In the genomic region with DNA sequence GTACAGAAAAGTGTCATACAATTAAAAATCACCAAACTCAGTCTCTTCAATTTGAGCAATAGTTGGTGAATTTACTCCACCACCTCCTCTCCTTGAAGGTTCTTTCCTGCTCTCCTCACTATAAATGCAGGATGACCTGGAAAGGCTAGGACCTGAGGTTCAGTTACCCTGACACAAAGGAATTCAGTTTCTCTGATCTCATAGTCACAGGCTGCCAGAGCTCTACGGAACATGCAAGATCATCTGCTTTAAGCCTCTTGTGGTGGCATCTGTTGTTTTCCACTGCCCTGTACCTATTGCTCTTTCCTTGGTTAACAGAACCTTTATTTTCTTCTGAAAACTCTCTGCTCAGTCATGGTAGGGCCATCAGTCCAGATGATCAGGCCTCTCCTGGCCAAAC, we compare ENCODE assay signal across 12 cellular contexts. TPM values are rescaled to one million over a fixed set of nuclear protein-coding genes. Genes with fewer than 3 reads are reported as not detected.
DNase-seq lines count a peak whose midpoint lies in the region; ATAC-seq, FAIRE-seq and TF ChIP-seq lines count a peak whose summit lies in the region.
"Had no signal": no experiment of that assay in that cellular context is flagged by ENCODE, and none has a peak within 500 bp of the region (broad histone marks: within the 10 kb centered on the region; RNA-seq: fewer than 3 reads in every experiment).

No MANE protein-coding gene starts in this region.

- H3K27me3 Mint-ChIP-seq in nephron (ENCODE audit: low read depth) = no peaks in the 10 kb centered on the region
- no peaks in the 10 kb centered on the region for H3K27me3 Mint-ChIP-seq in activated CD8-positive, alpha-beta memory T cell treated with anti-CD3 and anti-CD28 coated beads, Interleukin-2, amount 10 ng/mL, durations not matched to agents 7 days and 5 days

- no peak for ATAC-seq in Right ventricle myocardium superior (ENCODE audit: poor library complexity)
- no peak for ATAC-seq in activated CD8-positive, alpha-beta memory T cell treated with anti-CD3 and anti-CD28 coated beads, Interleukin-2, amount 10 ng/mL, durations not matched to agents 7 days and 5 days

- DNase-seq in D721Med (ENCODE audit: insufficient read length, low spot score) (peak; percentile 9), NCI-H82 (lab: John Stamatoyannopoulos, UW) (peak; percentile 83), choroid plexus epithelial cell (ENCODE audit: low read depth) (peak; percentile 3), posterior vena cava (ENCODE audit: low spot score) (no peak), Right ventricle myocardium superior (no peak)
- DNase-seq in activated naive CD4-positive, alpha-beta T cell treated with anti-CD3 and anti-CD28 coated beads, Interleukin-2, amount 50 U/mL, for 16 hours = no peak
- DNase-seq in activated CD8-positive, alpha-beta memory T cell treated with anti-CD3 and anti-CD28 coated beads, Interleukin-2, amount 10 ng/mL, durations not matched to agents 7 days and 5 days = no peak
- DNase-seq: NCI-H1092, NCI-H2227 treated with DMSO at 0.1 percent for 48 hours, NCI-H748 treated with DMSO at 0.1 percent for 48 hours had no signal

- H3K4me3 ChIP-seq in choroid plexus epithelial cell (ENCODE audit: low read depth, low read length) = no peak overlapping the region
- H3K4me3 ChIP-seq: SJSA1 had no signal

- intact Hi-C loops in posterior vena cava (cut with DNase I) (no loop called here), Right ventricle myocardium superior (cut with DNase I) (no loop called here)

- peak overlapping the region in 2 of 3 experiments; percentile 31 to 77 for H3K27ac Mint-ChIP-seq in nephron
- no peak overlapping the region for H3K27ac Mint-ChIP-seq in activated CD8-positive, alpha-beta memory T cell treated with anti-CD3 and anti-CD28 coated beads, Interleukin-2, amount 10 ng/mL, durations not matched to agents 7 days and 5 days

- CTCF ChIA-PET in activated CD8-positive, alpha-beta memory T cell treated with anti-CD3 and anti-CD28 coated beads, Interleukin-2, amount 10 ng/mL, durations not matched to agents 7 days and 5 days (lab: Charles Lee) = interaction anchor here (0.8 kb wide), 1 partner anchor 50 kb away, joined by 3 read pairs; no protein-coding TSS in a partner anchor

- no peaks in the 10 kb centered on the region for H3K36me3 Mint-ChIP-seq in nephron (ENCODE audit: low read depth)
- no peaks in the 10 kb centered on the region for H3K36me3 Mint-ChIP-seq in activated CD8-positive, alpha-beta memory T cell treated with anti-CD3 and anti-CD28 coated beads, Interleukin-2, amount 10 ng/mL, durations not matched to agents 7 days and 5 days

- H3K4me3 Mint-ChIP-seq in nephron = no peak overlapping the region
- no peak overlapping the region for H3K4me3 Mint-ChIP-seq in activated CD8-positive, alpha-beta memory T cell treated with anti-CD3 and anti-CD28 coated beads, Interleukin-2, amount 10 ng/mL, durations not matched to agents 7 days and 5 days

- no peak for TF ChIP-seq CTCF in D721Med (IDR thresholded peaks at IDR 0.05; ENCODE audit: insufficient read depth, missing control alignments)
- no peak for TF ChIP-seq CTCF in choroid plexus epithelial cell (conservative IDR thresholded peaks at IDR 0.05; ENCODE audit: low read depth, low read length)
- no peak for TF ChIP-seq CTCF in nephron (IDR thresholded peaks at IDR 0.05; ENCODE audit: unreplicated experiment in 3 of 3)

- peaks cover 61% of the 10 kb centered on the region for H3K4me1 Mint-ChIP-seq in nephron
- H3K4me1 Mint-ChIP-seq in activated CD8-positive, alpha-beta memory T cell treated with anti-CD3 and anti-CD28 coated beads, Interleukin-2, amount 10 ng/mL, durations not matched to agents 7 days and 5 days = peaks cover 38% of the 10 kb centered on the region

- no peaks in the 10 kb centered on the region for H3K9me3 Mint-ChIP-seq in nephron
- no peaks in the 10 kb centered on the region for H3K9me3 Mint-ChIP-seq in activated CD8-positive, alpha-beta memory T cell treated with anti-CD3 and anti-CD28 coated beads, Interleukin-2, amount 10 ng/mL, durations not matched to agents 7 days and 5 days (ENCODE audit: low read depth)

- FAIRE-seq in D721Med (lab: Jason Lieb, UNC) = peak; percentile 16

RNA-seq across cellular contexts. Expression of a gene that starts 4.9 kb away (rescaled TPM):
- under 1 TPM; 0.19 to 0.46 TPM for total RNA-seq in posterior vena cava
- 0.11 TPM for total RNA-seq in Right ventricle myocardium superior
- total RNA-seq in activated CD8-positive, alpha-beta memory T cell treated with anti-CD3 and anti-CD28 coated beads, Interleukin-2, amount 10 ng/mL, durations not matched to agents 7 days and 5 days = 1 to 10 TPM in 1 of 2 experiments, under 1 TPM in 1; 0.58 to 1.1 TPM
- total RNA-seq: SJSA1 had no signal

Comparison
In these comparisons a context has a peak if more than half of its experiments do, and no peak if none do; other contexts are left out.
1. DNase-seq: peak in D721Med (single experiment), NCI-H82 (single experiment) and choroid plexus epithelial cell (single experiment); none in posterior vena cava (single experiment), Right ventricle myocardium superior (single experiment), activated naive CD4-positive, alpha-beta T cell treated with anti-CD3 and anti-CD28 coated beads, Interleukin-2, amount 50 U/mL, for 16 hours (single experiment) and activated CD8-positive, alpha-beta memory T cell treated with anti-CD3 and anti-CD28 coated beads, Interleukin-2, amount 10 ng/mL, durations not matched to agents 7 days and 5 days (single experiment).